Comparison of ENCODE assay signal across 8 cellular contexts in the genomic region with DNA sequence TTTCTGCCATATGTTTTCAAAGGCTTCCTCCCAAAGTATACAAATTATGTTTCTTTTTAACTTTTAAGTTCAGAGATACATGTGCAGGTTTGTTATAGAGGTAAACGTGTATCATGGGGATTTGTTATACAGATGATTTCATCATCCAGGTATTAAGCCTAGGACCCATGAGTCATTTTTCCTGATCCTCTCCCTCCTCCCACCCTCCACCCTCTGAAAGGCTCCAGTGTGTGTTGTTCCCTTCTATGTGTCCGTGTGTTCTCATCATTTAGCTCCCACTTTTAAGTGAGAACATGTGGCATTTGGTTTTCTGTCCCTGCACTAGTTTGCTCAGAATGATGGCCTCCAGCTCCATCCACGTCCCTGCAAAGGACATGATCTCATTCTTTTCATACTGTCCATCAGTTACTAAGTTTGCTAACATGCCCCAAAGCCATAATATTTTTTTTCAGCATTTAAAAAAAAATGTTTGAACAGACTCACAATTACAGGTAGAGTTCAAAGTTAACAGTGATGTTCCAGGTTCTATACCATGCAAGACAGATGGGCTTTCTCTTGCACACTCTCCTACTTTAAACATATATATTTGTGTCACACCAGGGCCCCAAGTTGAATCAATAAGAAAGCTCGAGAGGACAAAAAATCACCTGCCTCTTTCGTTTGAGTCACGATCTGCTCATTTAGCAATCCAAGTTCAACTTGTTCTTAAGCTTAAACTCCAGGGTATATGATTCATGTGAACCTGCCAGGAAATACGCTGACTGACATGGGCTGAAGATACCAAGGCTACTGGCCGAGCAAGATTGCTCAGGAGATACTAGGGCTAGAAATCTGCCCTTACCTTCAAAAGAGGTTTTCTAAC.
DNase-seq lines count a peak whose midpoint lies in the region; ATAC-seq and TF ChIP-seq lines count a peak whose summit lies in the region.

No MANE protein-coding gene starts in this region.

- intact Hi-C loops in HCT116 (cut with micrococcal nuclease): loop anchor here (2.0 kb wide), 2 partner anchors 61 to 101 kb away; no protein-coding TSS in a partner anchor

- H3K4me2 ChIP-seq in HCT116 (ENCODE audit: low read length): peak overlapping the region; percentile 70

- no peak for TF ChIP-seq POLR2A in HCT116 (IDR thresholded peaks at IDR 0.05; ENCODE audit: borderline replicate concordance, extremely low read depth, insufficient read depth, insufficient read length)

- TF ChIP-seq CTCF in HCT116 (IDR thresholded peaks at IDR 0.05 in 2 of 3, conservative IDR thresholded peaks at IDR 0.05 in 1 of 3; ENCODE audit: borderline replicate concordance in 1 of 3, insufficient read depth in 1 of 3, low read depth in 2 of 3, low read length in 2 of 3): no peak
- no peak for TF ChIP-seq CTCF in RWPE2 (IDR thresholded peaks at IDR 0.05; ENCODE audit: poor library complexity, severe bottlenecking)

- H3K79me2 ChIP-seq in HCT116 (ENCODE audit: insufficient read depth, low read length): no peaks in the 10 kb centered on the region; the same call in 1 of the 2 replicates

- H3K36me3 ChIP-seq in HCT116 (ENCODE audit: control insufficient read depth in 1 of 2, insufficient read depth in 2 of 2, low read length in 2 of 2) (peaks cover 4 to 11% of the 10 kb centered on the region in 2 experiments; a peak in 2 of 4 replicates), RWPE2 (ENCODE audit: low read depth) (peaks cover 23% of the 10 kb centered on the region)

- no peak overlapping the region for H2AFZ ChIP-seq in HCT116 (ENCODE audit: low read depth, low read length, poor library complexity, severe bottlenecking)

- peak; percentile 20; the same call in 1 of the 2 replicates for TF ChIP-seq RAD21 in HCT116 (IDR thresholded peaks at IDR 0.05; ENCODE audit: low read depth)

- H3K4me1 ChIP-seq in HCT116 (ENCODE audit: control insufficient read depth in 1 of 2, insufficient read depth in 2 of 2, low read length in 2 of 2) (peaks cover 56 to 63% of the 10 kb centered on the region in 2 experiments), RWPE2 (ENCODE audit: insufficient read depth, poor library complexity, severe bottlenecking) (peaks cover 40% of the 10 kb centered on the region)

- peak overlapping the region; percentile 60 for H3K9ac ChIP-seq in HCT116 (ENCODE audit: low read length)

- RAD21 ChIA-PET in HCT116 (lab: Charles Lee; ENCODE audit: low non-redundant PET in 1 of 2, low total read pairs in 2 of 2, uncharacterized antibody in 2 of 2, unreplicated experiment in 2 of 2): interaction anchor here (0.5 to 1.3 kb wide), 4 partner anchors 62 to 555 kb away, joined by 3 to 6 read pairs (median 4); no protein-coding TSS in a partner anchor

- H3K27ac ChIP-seq in HCT116 (ENCODE audit: low read depth, low read length): peak overlapping the region; percentile 91
- H3K27ac ChIP-seq in RWPE2 (ENCODE audit: poor library complexity, severe bottlenecking): peak overlapping the region; percentile 99
- peak overlapping the region; percentile 97 for H3K27ac ChIP-seq in epithelial cell of prostate

- POLR2A ChIA-PET in HCT116 (lab: Charles Lee): interaction anchor here (0.7 to 3.9 kb wide), 12 partner anchors 15 to 363 kb away, joined by 3 to 35 read pairs (median 3); no protein-coding TSS in a partner anchor

- ATAC-seq in HCT116: peak; percentile 45
- ATAC-seq in RWPE2 (ENCODE audit: low read depth): peak; percentile 88
- no peak for ATAC-seq in GM21576 (IDR thresholded peaks at IDR 0.05; ENCODE audit: unreplicated experiment)
- ATAC-seq in GM18907 (IDR thresholded peaks at IDR 0.05; ENCODE audit: unreplicated experiment): no peak

- DNase-seq in HCT116 (ENCODE audit: low read depth, low spot score) (peak; percentile 86), RWPE2 (ENCODE audit: low spot score) (peak; percentile 69), epithelial cell of prostate (ENCODE audit: low read depth, low spot score) (peak; percentile 96), renal cortical epithelial cell (ENCODE audit: low read depth) (peak; percentile 97), cerebellar nuclear complex (lab: John Stamatoyannopoulos, UW) (no peak), NCI-H1417 treated with DMSO at 0.1 percent for 48 hours (lab: John Stamatoyannopoulos, UW) (no peak)

- H3K27me3 ChIP-seq in HCT116 (ENCODE audit: insufficient read depth, low read length): no peaks in the 10 kb centered on the region
- H3K27me3 ChIP-seq in RWPE2 (ENCODE audit: insufficient read depth, poor library complexity, severe bottlenecking): no peaks in the 10 kb centered on the region

- H3K9me3 ChIP-seq in HCT116 (ENCODE audit: control insufficient read depth in 1 of 2, insufficient read depth in 1 of 2, low read depth in 1 of 2, low read length in 2 of 2) (no peaks in the 10 kb centered on the region), RWPE2 (ENCODE audit: severe bottlenecking) (no peaks in the 10 kb centered on the region)

- CTCF ChIA-PET in HCT116 (lab: Charles Lee): interaction anchor here (1.1 to 2.0 kb wide), 4 partner anchors 38 to 513 kb away, joined by 3 to 23 read pairs (median 4); no protein-coding TSS in a partner anchor

- BruUV-seq in HCT116 (replicated peaks; lab: Mats Ljungman, UMichigan): TSS peak; percentile 88

- H3K4me3 ChIP-seq in HCT116 (replicated peaks in 1 of 2; ENCODE audit: low read depth in 1 of 2, low read length in 2 of 2): peak overlapping the region in 1 of 2 experiments; percentile 23; a peak in 2 of 4 replicates
- H3K4me3 ChIP-seq in RWPE2 (ENCODE audit: severe bottlenecking): no peak overlapping the region

- no peaks in the 10 kb centered on the region for H4K20me1 ChIP-seq in HCT116 (ENCODE audit: insufficient read depth)

- no peaks in the 10 kb centered on the region for H3K9me2 ChIP-seq in HCT116 (ENCODE audit: insufficient read depth)

TF ChIP-seq in HCT116, 20 proteins besides CTCF, POLR2A, EP300 and RAD21 (continues in another document):
- TF ChIP-seq SP1 (IDR thresholded peaks at IDR 0.05; ENCODE audit: low read depth) (peak; percentile 91), JUND (IDR thresholded peaks at IDR 0.05) (peak; percentile 94), ZFX (IDR thresholded peaks at IDR 0.05) (no peak), POLR2AphosphoS5 (IDR thresholded peaks at IDR 0.05; ENCODE audit: low read depth, low read length) (peak; percentile 55), FOSL1 (IDR thresholded peaks at IDR 0.05; ENCODE audit: low read depth) (peak; percentile 89), REST (IDR thresholded peaks at IDR 0.05; ENCODE audit: low read depth) (no peak), SRF (IDR thresholded peaks at IDR 0.05; ENCODE audit: low read depth) (peak; percentile 72), EGR1 (IDR thresholded peaks at IDR 0.05; ENCODE audit: low read depth) (peak; percentile 63), ELF1 (IDR thresholded peaks at IDR 0.05; ENCODE audit: borderline replicate concordance, low read depth) (no peak; the same call in 1 of the 2 replicates), ZNF274 (IDR thresholded peaks at IDR 0.05; ENCODE audit: low read depth, low read length) (no peak)
- TF ChIP-seq, protein P1, sequence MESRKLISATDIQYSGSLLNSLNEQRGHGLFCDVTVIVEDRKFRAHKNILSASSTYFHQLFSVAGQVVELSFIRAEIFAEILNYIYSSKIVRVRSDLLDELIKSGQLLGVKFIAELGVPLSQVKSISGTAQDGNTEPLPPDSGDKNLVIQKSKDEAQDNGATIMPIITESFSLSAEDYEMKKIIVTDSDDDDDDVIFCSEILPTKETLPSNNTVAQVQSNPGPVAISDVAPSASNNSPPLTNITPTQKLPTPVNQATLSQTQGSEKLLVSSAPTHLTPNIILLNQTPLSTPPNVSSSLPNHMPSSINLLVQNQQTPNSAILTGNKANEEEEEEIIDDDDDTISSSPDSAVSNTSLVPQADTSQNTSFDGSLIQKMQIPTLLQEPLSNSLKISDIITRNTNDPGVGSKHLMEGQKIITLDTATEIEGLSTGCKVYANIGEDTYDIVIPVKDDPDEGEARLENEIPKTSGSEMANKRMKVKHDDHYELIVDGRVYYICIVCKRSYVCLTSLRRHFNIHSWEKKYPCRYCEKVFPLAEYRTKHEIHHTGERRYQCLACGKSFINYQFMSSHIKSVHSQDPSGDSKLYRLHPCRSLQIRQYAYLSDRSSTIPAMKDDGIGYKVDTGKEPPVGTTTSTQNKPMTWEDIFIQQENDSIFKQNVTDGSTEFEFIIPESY (IDR thresholded peaks at IDR 0.05; ENCODE audit: extremely low read depth, insufficient replicate concordance, low read length): no peak
- TF ChIP-seq, protein P2, sequence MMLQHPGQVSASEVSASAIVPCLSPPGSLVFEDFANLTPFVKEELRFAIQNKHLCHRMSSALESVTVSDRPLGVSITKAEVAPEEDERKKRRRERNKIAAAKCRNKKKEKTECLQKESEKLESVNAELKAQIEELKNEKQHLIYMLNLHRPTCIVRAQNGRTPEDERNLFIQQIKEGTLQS (IDR thresholded peaks at IDR 0.05): peak; percentile 86; the same call in 1 of the 2 replicates
- TF ChIP-seq, protein P3, sequence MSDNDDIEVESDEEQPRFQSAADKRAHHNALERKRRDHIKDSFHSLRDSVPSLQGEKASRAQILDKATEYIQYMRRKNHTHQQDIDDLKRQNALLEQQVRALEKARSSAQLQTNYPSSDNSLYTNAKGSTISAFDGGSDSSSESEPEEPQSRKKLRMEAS (IDR thresholded peaks at IDR 0.05): peak; percentile 90

Comparison
In these comparisons a context has a peak if more than half of its experiments do, and no peak if none do; other contexts are left out.
1. ATAC-seq: peak in HCT116 (single experiment) and RWPE2 (single experiment); none in GM21576 (single experiment) and GM18907 (single experiment).
2. DNase-seq: peak in HCT116 (single experiment), RWPE2 (single experiment), epithelial cell of prostate (single experiment) and renal cortical epithelial cell (single experiment); none in cerebellar nuclear complex (0 of 2) and NCI-H1417 treated with DMSO at 0.1 percent for 48 hours (single experiment).
3. Peak in every context shown above with its lines, with median percentiles within 50 percentile points of each other: H3K27ac ChIP-seq.